In the genomic region with DNA sequence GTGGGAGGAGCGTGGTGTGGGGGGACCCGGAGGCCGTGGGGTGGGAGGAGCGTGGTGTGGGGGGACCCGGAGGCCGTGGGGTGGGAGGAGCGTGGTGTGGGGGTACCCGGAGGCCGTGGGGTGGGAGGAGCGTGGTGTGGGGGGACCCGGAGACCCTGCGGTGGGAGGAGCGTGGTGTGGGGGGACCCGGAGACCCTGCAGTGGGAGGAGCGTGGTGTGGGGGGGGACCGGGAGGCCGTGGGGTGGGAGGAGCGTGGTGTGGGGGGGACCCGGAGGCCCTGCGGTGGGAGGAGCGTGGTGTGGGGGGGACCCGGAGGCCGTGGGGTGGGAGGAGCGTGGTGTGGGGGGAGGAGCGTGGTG, we compare ENCODE assay signal across 7 cellular contexts.
A peak's percentile ranks its signal among the peaks of the same experiment; 100 is the strongest.
DNase-seq lines count a peak whose midpoint lies in the region; ATAC-seq and TF ChIP-seq lines count a peak whose summit lies in the region.
"Not testable (repeated sequence)": the region's sequence is repeated elsewhere in the genome, so short reads cannot be mapped to it uniquely, and the experiment has no call there.

No MANE protein-coding gene starts in this region.

- not testable (repeated sequence) for H3K4me1 Mint-ChIP-seq in chondrocyte (ENCODE audit: low read depth)

- peaks cover 0 to 18% of the 10 kb centered on the region in 2 donors for H3K27me3 ChIP-seq in left lung

- peaks cover 0 to 22% of the 10 kb centered on the region in 2 donors for H3K4me1 ChIP-seq in left lung

- DNase-seq in T-helper 1 cell, result peak in 3 of 5 donors; percentile 25 to 34 (median 25)
- DNase-seq in activated CD8-positive, alpha-beta memory T cell treated with anti-CD3 and anti-CD28 coated beads, Interleukin-2, amount 50 U/mL, for 48 hours, result peak; percentile 53
- DNase-seq in chondrocyte (ENCODE audit: low spot score), result peak; percentile 85
- DNase-seq in Right ventricle myocardium inferior (ENCODE audit: missing footprints), result peak; percentile 43
- DNase-seq in left lung, result peak; percentile 30 to 71
- DNase-seq in posterior cingulate gyrus, result peak in 6 of 10 donors; percentile 5 to 75 (median 41)
- DNase-seq in stimulated activated naive CD4-positive, alpha-beta T cell treated with Interleukin-2 at 50 U/mL for 16 hours (lab: John Stamatoyannopoulos, UW), result peak; percentile 34

- not testable (repeated sequence) for H3K27ac Mint-ChIP-seq in chondrocyte (ENCODE audit: unreplicated experiment)

- TF ChIP-seq CTCF in chondrocyte (IDR thresholded peaks at IDR 0.05); left lung (IDR thresholded peaks at IDR 0.05): not testable (repeated sequence)

- H3K4me3 ChIP-seq in left lung, result not testable (repeated sequence)

- not testable (repeated sequence) for H3K9me3 Mint-ChIP-seq in chondrocyte (ENCODE audit: low read depth)

- H3K36me3 Mint-ChIP-seq in chondrocyte (ENCODE audit: low read depth), result not testable (repeated sequence)

- not testable (repeated sequence) for H3K4me3 Mint-ChIP-seq in chondrocyte (ENCODE audit: unreplicated experiment)

- H3K27me3 Mint-ChIP-seq in chondrocyte (ENCODE audit: low read depth), result peaks cover 20% of the 10 kb centered on the region

- not testable (repeated sequence) for H3K36me3 ChIP-seq in left lung

- H3K27ac ChIP-seq in left lung, result not testable (repeated sequence)

- intact Hi-C loops in Right ventricle myocardium inferior (cut with DNase I); left lung (cut with DNase I); posterior cingulate gyrus (cut with DNase I): not testable (repeated sequence)

- not testable (repeated sequence) for ATAC-seq in Right ventricle myocardium inferior, left lung

- H3K9me3 ChIP-seq in left lung, result not testable (repeated sequence)

Comparison
In these comparisons a context has a peak if more than half of its experiments do, and no peak if none do; other contexts are left out.
1. DNase-seq: peak in every context shown above with its lines; median percentile 85 in chondrocyte; 53 in activated CD8-positive, alpha-beta memory T cell treated with anti-CD3 and anti-CD28 coated beads, Interleukin-2, amount 50 U/mL, for 48 hours; 50 in left lung; 43 in Right ventricle myocardium inferior; 41 in posterior cingulate gyrus; 34 in stimulated activated naive CD4-positive, alpha-beta T cell treated with Interleukin-2 at 50 U/mL for 16 hours; 25 in T-helper 1 cell.